ENCODE assay signal across 19 cellular contexts in the genomic region with DNA sequence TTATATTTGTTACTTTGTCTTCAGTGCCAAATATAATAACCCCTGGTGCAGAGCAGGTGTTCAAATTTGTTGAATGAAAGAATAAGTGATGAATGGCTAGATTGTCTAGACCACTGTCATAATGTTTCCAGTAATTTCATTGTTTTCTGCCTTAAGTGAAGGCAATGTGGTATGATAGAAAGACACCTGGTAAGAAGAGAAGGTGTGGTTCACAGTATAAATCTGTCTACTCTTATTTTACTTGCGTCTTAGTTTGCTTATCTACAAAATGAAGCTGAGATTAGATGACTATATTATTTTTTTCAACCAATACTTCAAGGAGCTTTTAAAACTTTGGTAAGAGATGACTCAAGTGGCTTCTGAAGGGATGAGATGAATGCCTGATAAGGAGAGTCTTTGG.
"Had no signal": no experiment of that assay in that cellular context is flagged by ENCODE, and none has a peak within 500 bp of the region (broad histone marks: within the 10 kb centered on the region; RNA-seq: fewer than 3 reads in every experiment).

No MANE protein-coding gene starts in this region.

- H3K9me3 ChIP-seq: lower lobe of right lung, neutrophil, right lobe of liver had no signal

- DNase-seq: activated CD4-positive, alpha-beta T cell treated with anti-CD3 and anti-CD28 coated beads, Interleukin-2, amount 10 ng/mL, durations not matched to agents 7 days and 5 days; activated CD8-positive, alpha-beta T cell treated with anti-CD3 and anti-CD28 coated beads, Interleukin-2, amount 10 ng/mL, durations not matched to agents 7 days and 5 days; activated naive CD4-positive, alpha-beta T cell treated with anti-CD3 and anti-CD28 coated beads for 36 hours; activated T-cell treated with anti-CD3 and anti-CD28 coated beads, Interleukin-2, amount 50 U/mL, for 24 hours; anterior cingulate cortex; erythroblast; hypothalamus; lower lobe of right lung; right lobe of liver; small intestine; stimulated activated CD4-positive, alpha-beta T cell treated with anti-CD3 and anti-CD28 coated beads, Interleukin-4, amount 100 ng/mL, for 1 hour; stomach; upper lobe of left lung had no signal

- H3K4me1 ChIP-seq: lower lobe of right lung, parathyroid adenoma, right lobe of liver, stomach, upper lobe of left lung had no signal

- H3K9ac ChIP-seq: parathyroid adenoma had no signal

- H3K36me3 ChIP-seq: lower lobe of right lung, neutrophil, right lobe of liver, stomach, upper lobe of left lung had no signal

- FAIRE-seq: endometrium, frontal cortex, keratinocyte, small intestine had no signal

- H2AFZ ChIP-seq: parathyroid adenoma had no signal

- H3K79me2 ChIP-seq: parathyroid adenoma had no signal

- H3K4me3 ChIP-seq: coronary artery, lower lobe of right lung, right lobe of liver, stomach, upper lobe of left lung had no signal

- H3K27ac ChIP-seq: coronary artery, lower lobe of right lung, neutrophil, parathyroid adenoma, right lobe of liver, stomach, upper lobe of left lung had no signal

- H3K27me3 ChIP-seq: neutrophil, right lobe of liver, stomach, upper lobe of left lung had no signal
